8 cellular contexts compared by ENCODE assay signal in genomic region chr10:80104066-80104926, GRCh38. TPM values are rescaled to one million over a fixed set of nuclear protein-coding genes. Genes with fewer than 3 reads are reported as not detected.
A peak's percentile ranks its signal among the peaks of the same experiment; 100 is the strongest.
DNase-seq lines count a peak whose midpoint lies in the region; ATAC-seq, FAIRE-seq and TF ChIP-seq lines count a peak whose summit lies in the region.

No MANE protein-coding gene starts in this region.

- ATAC-seq in GM18867 (IDR thresholded peaks at IDR 0.05; ENCODE audit: unreplicated experiment) (peak; percentile 99), HG03342 (IDR thresholded peaks at IDR 0.05; ENCODE audit: unreplicated experiment) (peak; percentile 89), GM18517 (IDR thresholded peaks at IDR 0.05; ENCODE audit: unreplicated experiment) (no peak), WTC11 (no peak; the same call in 1 of the 2 replicates)

- peaks cover 48% of the 10 kb centered on the region for H3K4me1 Mint-ChIP-seq in WTC11

- H3K9me3 ChIP-seq in parathyroid adenoma (ENCODE audit: control insufficient read depth, low read length): no peaks in the 10 kb centered on the region

- no peak overlapping the region for H2AFZ ChIP-seq in parathyroid adenoma

- H3K79me2 ChIP-seq in parathyroid adenoma: no peaks in the 10 kb centered on the region

- H3K9me3 Mint-ChIP-seq in WTC11: peaks cover 20% of the 10 kb centered on the region

- TF ChIP-seq CTCF in coronary artery (IDR thresholded peaks at IDR 0.05) (no peak), parathyroid adenoma (IDR thresholded peaks at IDR 0.05) (no peak), D721Med (IDR thresholded peaks at IDR 0.05; ENCODE audit: insufficient read depth, missing control alignments) (no peak), WTC11 (IDR thresholded peaks at IDR 0.05) (no peak)

- no peak overlapping the region for H3K4me3 Mint-ChIP-seq in WTC11

- POLR2A ChIA-PET in WTC11 (lab: Charles Lee): interaction anchor here (0.6 kb wide), 2 partner anchors 14 to 1918 kb away, joined by 3 to 4 read pairs; no protein-coding TSS in a partner anchor

- H3K36me3 Mint-ChIP-seq in WTC11: peaks cover 20% of the 10 kb centered on the region

- no peaks in the 10 kb centered on the region for H3K4me1 ChIP-seq in parathyroid adenoma

- H3K4me2 ChIP-seq in parathyroid adenoma (ENCODE audit: low read length): no peak overlapping the region

- peaks cover 6% of the 10 kb centered on the region for H3K27me3 Mint-ChIP-seq in WTC11 (ENCODE audit: low read depth)

- peak overlapping the region; percentile 40 to 79 for H3K27ac ChIP-seq in coronary artery
- peak overlapping the region; percentile 34 for H3K27ac ChIP-seq in parathyroid adenoma

- H3K27me3 ChIP-seq in parathyroid adenoma (ENCODE audit: control insufficient read depth, insufficient read depth, low read length): no peaks in the 10 kb centered on the region

- H3K4me3 ChIP-seq in coronary artery: peak overlapping the region; percentile 39
- H3K4me3 ChIP-seq in parathyroid adenoma (ENCODE audit: low read depth, low read length): no peak overlapping the region

- H3K27ac Mint-ChIP-seq in WTC11: no peak overlapping the region

- FAIRE-seq in D721Med (lab: Jason Lieb, UNC): no peak

- DNase-seq in coronary artery (ENCODE audit: low spot score) (peak; percentile 78), D721Med (ENCODE audit: insufficient read length, low spot score) (no peak), NCI-H2196 treated with DMSO at 0.1 percent for 48 hours (lab: John Stamatoyannopoulos, UW; ENCODE audit: unreplicated experiment) (no peak), WTC11 (ENCODE audit: low spot score) (no peak)

- CTCF ChIA-PET in WTC11 (lab: Charles Lee): interaction anchor here (1.1 to 1.3 kb wide), 2 partner anchors 25 to 118 kb away, joined by 3 to 4 read pairs; no protein-coding TSS in a partner anchor

- no peaks in the 10 kb centered on the region for H3K36me3 ChIP-seq in parathyroid adenoma (ENCODE audit: control insufficient read depth, insufficient read depth, low read length)

- no peak overlapping the region for H3K9ac ChIP-seq in parathyroid adenoma

TF ChIP-seq in WTC11, 78 proteins besides CTCF, POLR2A, EP300 and RAD21:
- TF ChIP-seq ZNF396 (CRISPR knock-in tag; IDR thresholded peaks at IDR 0.05; ENCODE audit: borderline replicate concordance): no peak
- no peak for TF ChIP-seq GABPB1 (CRISPR knock-in tag; IDR thresholded peaks at IDR 0.05)
- no peak for TF ChIP-seq E2F5 (CRISPR knock-in tag; IDR thresholded peaks at IDR 0.05)
- no peak for TF ChIP-seq PREB (CRISPR knock-in tag; IDR thresholded peaks at IDR 0.05; ENCODE audit: borderline replicate concordance)
- no peak for TF ChIP-seq ERG (CRISPR knock-in tag; IDR thresholded peaks at IDR 0.05)

RNA-seq across cellular contexts. Expression of gene TMEM254, which starts 25.8 kb away (rescaled TPM):
- 18.5 to 23.3 TPM (median 22.2 TPM) in 3 replicates for total RNA-seq in WTC11 (2021)

RNA-seq across cellular contexts. Expression of gene PLAC9, which starts 28.2 kb away (rescaled TPM):
- total RNA-seq in WTC11 (2021): 4.6 to 7.3 TPM (median 6.6 TPM) in 3 replicates

Comparison
In these comparisons a context has a peak if more than half of its experiments do, and no peak if none do; other contexts are left out.
1. ATAC-seq: peak in GM18867 (single experiment) and HG03342 (single experiment); none in GM18517 (single experiment) and WTC11 (single experiment).